Comparison of ENCODE assay signal across 31 cellular contexts in the genomic region with DNA sequence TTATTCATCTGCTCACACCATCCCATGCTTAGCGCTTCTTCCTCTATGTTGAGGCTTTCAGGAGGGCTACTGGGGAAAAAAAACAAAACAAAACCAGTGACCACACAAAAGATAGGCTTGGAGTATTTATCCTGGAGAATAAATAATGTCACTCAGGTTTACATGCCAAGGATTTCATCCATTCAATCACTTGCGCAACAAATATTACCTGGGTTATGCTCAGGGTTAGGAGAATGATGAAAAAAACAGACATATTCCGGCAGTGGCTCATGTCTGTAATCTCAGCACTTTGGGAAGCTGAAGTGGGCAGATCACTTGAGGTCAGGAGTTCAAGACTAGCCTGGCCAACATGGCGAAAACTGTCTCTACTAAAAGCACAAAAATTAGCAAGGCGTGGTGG. TPM values are rescaled to one million over a fixed set of nuclear protein-coding genes. Genes with fewer than 3 reads are reported as not detected.
"Had no signal": no experiment of that assay in that cellular context is flagged by ENCODE, and none has a peak within 500 bp of the region (broad histone marks: within the 10 kb centered on the region; RNA-seq: fewer than 3 reads in every experiment).

No MANE protein-coding gene starts in this region.

- ATAC-seq: esophagus mucosa, gastrocnemius medialis, heart right ventricle, left cardiac atrium, left lung, left ventricle myocardium superior, lower lobe of right lung, mucosa of descending colon had no signal

- H3K27ac ChIP-seq: coronary artery, dorsolateral prefrontal cortex, epithelial cell of prostate, esophagus squamous epithelium, gastrocnemius medialis, heart right ventricle, left lung, lower lobe of right lung had no signal

- H3K27me3 ChIP-seq: gastrocnemius medialis, left lung had no signal

- H3K9me3 ChIP-seq: esophagus squamous epithelium, gastrocnemius medialis, heart right ventricle, left lung, lower lobe of right lung, mucosa of descending colon had no signal

- DNase-seq: dermis blood vessel endothelial cell; dorsolateral prefrontal cortex; effector CD4-positive, alpha-beta T cell; effector memory CD4-positive, alpha-beta T cell; erythroblast; esophagus squamous epithelium; foreskin fibroblast; foreskin melanocyte; gastrocnemius medialis; glutamatergic neuron; head of caudate nucleus; heart right ventricle; hippocampal formation; left cardiac atrium; left lung; left ventricle myocardium superior; lower lobe of right lung; mesenchymal stem cell; mucosa of descending colon; naive B cell had no signal

- FAIRE-seq: colon, islet of Langerhans, keratinocyte had no signal

- H3K4me3 ChIP-seq: coronary artery, dorsolateral prefrontal cortex, esophagus squamous epithelium, gastrocnemius medialis, heart right ventricle, left lung, lower lobe of right lung, mucosa of descending colon had no signal

- H3K36me3 ChIP-seq: esophagus squamous epithelium, gastrocnemius medialis, heart right ventricle, left lung, lower lobe of right lung had no signal

RNA-seq across cellular contexts. Expression of a gene that starts 3.3 kb away (rescaled TPM):
- total RNA-seq: dermis blood vessel endothelial cell, esophagus mucosa, esophagus squamous epithelium, glomerular endothelial cell, left ventricle myocardium superior, lung microvascular endothelial cell had no signal

RNA-seq across cellular contexts. Expression of a gene that starts 18.5 kb away (rescaled TPM):
- total RNA-seq: dermis blood vessel endothelial cell, esophagus mucosa, esophagus squamous epithelium, glomerular endothelial cell, left cardiac atrium, lower leg skin, lower lobe of right lung, lung microvascular endothelial cell, mesenteric fat pad, mesothelial cell of epicardium, mucosa of descending colon had no signal
- polyA plus RNA-seq: keratinocyte had no signal
